ENCODE assay signal across 20 cellular contexts in genomic region chr6:25028346-25028745, GRCh38.
A peak's percentile ranks its signal among the peaks of the same experiment; 100 is the strongest.
DNase-seq lines count a peak whose midpoint lies in the region; ATAC-seq and TF ChIP-seq lines count a peak whose summit lies in the region.
"Had no signal": no experiment of that assay in that cellular context is flagged by ENCODE, and none has a peak within 500 bp of the region (broad histone marks: within the 10 kb centered on the region; RNA-seq: fewer than 3 reads in every experiment).

No MANE protein-coding gene starts in this region.

- peak overlapping the region; percentile 80; the same call in 1 of the 2 replicates for H2AFZ ChIP-seq in GM23338

- peak overlapping the region; percentile 92 for H3K27ac Mint-ChIP-seq in activated naive CD4-positive, alpha-beta T cell treated with anti-CD3 and anti-CD28 coated beads, Interleukin-2, amount 10 ng/mL, durations not matched to agents 7 days and 5 days
- no peak overlapping the region for H3K27ac Mint-ChIP-seq in GM23338
- peak overlapping the region; percentile 83 for H3K27ac Mint-ChIP-seq in activated B cell treated with CpG ODN at 0.5 μM for 24 hours
- H3K27ac Mint-ChIP-seq in stimulated activated memory B cell treated with anti-CD40 and anti-IgM and Interleukin-4, amounts not matched to agents 10 μg/mL and 1 μg/mL and 100 μg/mL, for 72 hours: peak overlapping the region; percentile 89

- CTCF ChIA-PET in activated naive CD4-positive, alpha-beta T cell treated with anti-CD3 and anti-CD28 coated beads, Interleukin-2, amount 10 ng/mL, durations not matched to agents 7 days and 5 days (lab: Charles Lee): interaction anchor here (1.0 to 5.0 kb wide), 13 partner anchors 10 to 237 kb away, joined by 3 to 138 read pairs (median 12); no protein-coding TSS in a partner anchor
- CTCF ChIA-PET in activated B cell treated with CpG ODN at 0.5 μM for 24 hours (lab: Charles Lee): interaction anchor here (1.2 to 7.3 kb wide), 10 partner anchors 9 to 172 kb away, joined by 5 to 140 read pairs (median 26); no protein-coding TSS in a partner anchor

- no peaks in the 10 kb centered on the region for H4K20me1 ChIP-seq in GM23338 (replicated peaks; ENCODE audit: insufficient read depth)

- no peaks in the 10 kb centered on the region for H3K36me3 ChIP-seq in GM23338 (ENCODE audit: insufficient read depth)
- H3K36me3 ChIP-seq: brain microvascular endothelial cell, lower lobe of right lung, neutrophil had no signal

- no peaks in the 10 kb centered on the region for H3K27me3 Mint-ChIP-seq in activated naive CD4-positive, alpha-beta T cell treated with anti-CD3 and anti-CD28 coated beads, Interleukin-2, amount 10 ng/mL, durations not matched to agents 7 days and 5 days
- no peaks in the 10 kb centered on the region for H3K27me3 Mint-ChIP-seq in GM23338 (ENCODE audit: insufficient read depth, low read depth, poor library complexity)
- H3K27me3 Mint-ChIP-seq in activated B cell treated with CpG ODN at 0.5 μM for 24 hours: no peaks in the 10 kb centered on the region
- no peaks in the 10 kb centered on the region for H3K27me3 Mint-ChIP-seq in stimulated activated memory B cell treated with anti-CD40 and anti-IgM and Interleukin-4, amounts not matched to agents 10 μg/mL and 1 μg/mL and 100 μg/mL, for 72 hours

- TF ChIP-seq CTCF in GM23338 (conservative IDR thresholded peaks at IDR 0.05; ENCODE audit: low read depth in 2 of 2) (no peak), activated B cell treated with CpG ODN at 0.5 μM for 24 hours (IDR thresholded peaks at IDR 0.05) (no peak)

- POLR2A ChIA-PET in activated B cell treated with CpG ODN at 0.5 μM for 24 hours (lab: Charles Lee): interaction anchor here (0.7 to 3.1 kb wide), 10 partner anchors 9 to 94 kb away, joined by 3 to 33 read pairs (median 4); no protein-coding TSS in a partner anchor

- intact Hi-C loops in activated B cell treated with CpG ODN at 0.5 μM for 24 hours (cut with micrococcal nuclease) (no loop called here), Right ventricle myocardium inferior (cut with DNase I) (loop anchor here (5.0 kb wide), 1 partner anchor 354 kb away; no protein-coding TSS in a partner anchor)

- peaks cover 32% of the 10 kb centered on the region for H3K4me1 ChIP-seq in GM23338 (ENCODE audit: insufficient read depth)

- ATAC-seq in GM23338 (no peak), activated B cell treated with CpG ODN at 0.5 μM for 24 hours (ENCODE audit: low read depth) (no peak), Right ventricle myocardium inferior (no peak)
- ATAC-seq in stimulated activated memory B cell treated with anti-CD40 and anti-IgM and Interleukin-4, amounts not matched to agents 10 μg/mL and 1 μg/mL and 100 μg/mL, for 72 hours: no peak
- ATAC-seq: PC-3 had no signal

- H3K4me3 ChIP-seq in GM23338: no peak overlapping the region
- H3K4me3 ChIP-seq: coronary artery, K562 had no signal

- H3K4me2 ChIP-seq in GM23338: no peak overlapping the region

- no peaks in the 10 kb centered on the region for H3K79me2 ChIP-seq in GM23338 (replicated peaks; ENCODE audit: insufficient read depth)

- H3K27me3 ChIP-seq in GM23338 (ENCODE audit: insufficient read depth): no peaks in the 10 kb centered on the region
- H3K27me3 ChIP-seq: brain microvascular endothelial cell, neutrophil had no signal

- H3K36me3 Mint-ChIP-seq in activated naive CD4-positive, alpha-beta T cell treated with anti-CD3 and anti-CD28 coated beads, Interleukin-2, amount 10 ng/mL, durations not matched to agents 7 days and 5 days: peaks cover 28% of the 10 kb centered on the region
- H3K36me3 Mint-ChIP-seq in GM23338 (ENCODE audit: low read depth): no peaks in the 10 kb centered on the region
- peaks cover 73% of the 10 kb centered on the region for H3K36me3 Mint-ChIP-seq in activated B cell treated with CpG ODN at 0.5 μM for 24 hours (ENCODE audit: low read depth)
- H3K36me3 Mint-ChIP-seq in stimulated activated memory B cell treated with anti-CD40 and anti-IgM and Interleukin-4, amounts not matched to agents 10 μg/mL and 1 μg/mL and 100 μg/mL, for 72 hours: peaks cover 9% of the 10 kb centered on the region

- H3K27ac ChIP-seq in GM23338 (ENCODE audit: low read depth): no peak overlapping the region
- H3K27ac ChIP-seq: brain microvascular endothelial cell, coronary artery, neutrophil had no signal

- 0 out of 2 replicates have a peak, but pooled peaks cover 6% of the 10 kb centered on the region for H3F3A ChIP-seq in GM23338 (replicated peaks; ENCODE audit: low read depth)

- no peaks in the 10 kb centered on the region for H3K9me3 Mint-ChIP-seq in activated naive CD4-positive, alpha-beta T cell treated with anti-CD3 and anti-CD28 coated beads, Interleukin-2, amount 10 ng/mL, durations not matched to agents 7 days and 5 days
- no peaks in the 10 kb centered on the region for H3K9me3 Mint-ChIP-seq in GM23338
- no peaks in the 10 kb centered on the region for H3K9me3 Mint-ChIP-seq in activated B cell treated with CpG ODN at 0.5 μM for 24 hours
- H3K9me3 Mint-ChIP-seq in stimulated activated memory B cell treated with anti-CD40 and anti-IgM and Interleukin-4, amounts not matched to agents 10 μg/mL and 1 μg/mL and 100 μg/mL, for 72 hours: no peaks in the 10 kb centered on the region

- no peak overlapping the region for H3K4me3 Mint-ChIP-seq in activated naive CD4-positive, alpha-beta T cell treated with anti-CD3 and anti-CD28 coated beads, Interleukin-2, amount 10 ng/mL, durations not matched to agents 7 days and 5 days
- H3K4me3 Mint-ChIP-seq in GM23338 (no peak overlapping the region), activated B cell treated with CpG ODN at 0.5 μM for 24 hours (no peak overlapping the region)
- no peak overlapping the region for H3K4me3 Mint-ChIP-seq in stimulated activated memory B cell treated with anti-CD40 and anti-IgM and Interleukin-4, amounts not matched to agents 10 μg/mL and 1 μg/mL and 100 μg/mL, for 72 hours

- H3K4me1 Mint-ChIP-seq in activated naive CD4-positive, alpha-beta T cell treated with anti-CD3 and anti-CD28 coated beads, Interleukin-2, amount 10 ng/mL, durations not matched to agents 7 days and 5 days: peaks cover 56% of the 10 kb centered on the region
- H3K4me1 Mint-ChIP-seq in GM23338 (peaks cover 26% of the 10 kb centered on the region), activated B cell treated with CpG ODN at 0.5 μM for 24 hours (peaks cover 66% of the 10 kb centered on the region)
- peaks cover 54% of the 10 kb centered on the region for H3K4me1 Mint-ChIP-seq in stimulated activated memory B cell treated with anti-CD40 and anti-IgM and Interleukin-4, amounts not matched to agents 10 μg/mL and 1 μg/mL and 100 μg/mL, for 72 hours

- no peak for DNase-seq in activated naive CD4-positive, alpha-beta T cell treated with anti-CD3 and anti-CD28 coated beads, Interleukin-2, amount 10 ng/mL, durations not matched to agents 7 days and 5 days
- no peak for DNase-seq in activated naive CD4-positive, alpha-beta T cell treated with Interleukin-2 at 50 U/mL for 16 hours
- DNase-seq in GM23338 (ENCODE audit: low spot score) (no peak), activated B cell treated with CpG ODN at 0.5 μM for 24 hours (no peak), Right ventricle myocardium inferior (ENCODE audit: missing footprints) (no peak), middle frontal gyrus (ENCODE audit: extremely low spot score, low spot score) (no peak), anterior cingulate cortex (lab: John Stamatoyannopoulos, UW) (no peak)
- DNase-seq: activated CD4-positive, alpha-beta T cell treated with anti-CD3 and anti-CD28 coated beads, Interleukin-2, amount 50 U/mL, for 1 hour; activated T-cell treated with anti-CD3 and anti-CD28 coated beads, Interleukin-2, amount 50 U/mL, for 48 hours; brain microvascular endothelial cell; lower lobe of right lung; MV-4-11; NCI-H1694; NCI-H774; PC-3; SIG-M5 had no signal

- H3K9me2 ChIP-seq in GM23338 (ENCODE audit: insufficient read depth): no peaks in the 10 kb centered on the region

TF ChIP-seq in GM23338, 12 proteins besides CTCF, POLR2A, EP300 and RAD21 (continues in another document):
- TF ChIP-seq JUNB (IDR thresholded peaks at IDR 0.05; ENCODE audit: unreplicated experiment) (no peak), STAT1 (IDR thresholded peaks at IDR 0.05; ENCODE audit: unreplicated experiment) (no peak), ZNF114 (CRISPR knock-in tag; IDR thresholded peaks at IDR 0.05) (no peak), NANOG (IDR thresholded peaks at IDR 0.05; ENCODE audit: borderline replicate concordance) (no peak), EZH2 (IDR thresholded peaks at IDR 0.05; ENCODE audit: low read depth, unreplicated experiment) (no peak)
